ENCODE assay signal across 27 cellular contexts in the genomic region with DNA sequence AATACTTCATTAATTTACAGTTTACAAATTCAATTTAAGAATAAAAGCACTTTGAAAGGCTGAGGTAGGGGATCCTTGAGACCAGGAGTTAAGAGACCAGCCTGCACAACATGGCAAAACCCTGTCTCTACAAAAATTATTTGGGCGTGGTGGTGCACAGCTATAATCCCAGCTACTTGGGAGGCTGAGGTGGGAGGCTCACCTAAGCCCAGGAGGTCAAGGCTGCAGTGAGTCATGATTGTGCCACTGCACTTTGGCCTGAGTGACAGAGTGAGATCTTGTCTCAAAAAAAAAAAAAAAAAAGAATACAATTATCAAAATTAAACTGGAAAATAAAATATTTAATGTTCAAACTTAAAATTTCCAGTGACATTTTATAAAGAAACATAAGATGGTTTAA.
"Had no signal": no experiment of that assay in that cellular context is flagged by ENCODE, and none has a peak within 500 bp of the region (broad histone marks: within the 10 kb centered on the region; RNA-seq: fewer than 3 reads in every experiment).

No MANE protein-coding gene starts in this region.

- H3K4me3 ChIP-seq: esophagus muscularis mucosa, gastrocnemius medialis had no signal

- H3K27me3 ChIP-seq: brain microvascular endothelial cell, esophagus muscularis mucosa, foreskin keratinocyte, gastrocnemius medialis had no signal

- FAIRE-seq: astrocyte had no signal

- ATAC-seq: activated T-cell treated with anti-CD3 and anti-CD28 coated beads, Interleukin-2, amount 50 U/mL, for 72 hours; effector memory CD8-positive, alpha-beta T cell; foreskin keratinocyte; gastrocnemius medialis; WTC11 had no signal

- DNase-seq: activated CD4-positive, alpha-beta memory T cell treated with anti-CD3 and anti-CD28 coated beads, Interleukin-2, amount 10 ng/mL, durations not matched to agents 7 days and 5 days; activated CD4-positive, alpha-beta T cell treated with anti-CD3 and anti-CD28 coated beads for 1 hour; activated CD4-positive, alpha-beta T cell treated with anti-CD3 and anti-CD28 coated beads for 4 hours; activated CD4-positive, alpha-beta T cell treated with anti-CD3 and anti-CD28 coated beads, Interleukin-2, amount 10 ng/mL, durations not matched to agents 7 days and 5 days; activated CD4-positive, alpha-beta T cell treated with anti-CD3 and anti-CD28 coated beads, Interleukin-2, amount 50 U/mL, for 4 hours; activated CD8-positive, alpha-beta memory T cell treated with anti-CD3 and anti-CD28 coated beads, Interleukin-2, amount 50 U/mL, for 48 hours; activated gamma-delta T cell; activated naive CD4-positive, alpha-beta T cell treated with anti-CD3 and anti-CD28 coated beads, Interleukin-2, amount 50 U/mL, for 16 hours; activated naive CD4-positive, alpha-beta T cell treated with Interleukin-2 at 50 U/mL for 16 hours; activated T-cell treated with anti-CD3 and anti-CD28 coated beads for 4 hours; activated T-cell treated with anti-CD3 and anti-CD28 coated beads, Interleukin-2, amount 50 U/mL, for 24 hours; activated T-cell treated with anti-CD3 and anti-CD28 coated beads, Interleukin-2, amount 50 U/mL, for 72 hours; amniotic stem cell; anterior cingulate cortex; brain microvascular endothelial cell; caudate nucleus; cortex of kidney; dermis blood vessel endothelial cell; effector CD4-positive, alpha-beta T cell; effector memory CD8-positive, alpha-beta T cell; foreskin keratinocyte; gastrocnemius medialis; glutamatergic neuron; T-helper 2 cell had no signal

- H3K27ac ChIP-seq: brain microvascular endothelial cell, esophagus muscularis mucosa, foreskin keratinocyte, gastrocnemius medialis had no signal

- H3K9me3 ChIP-seq: esophagus muscularis mucosa, gastrocnemius medialis had no signal

- H3K4me1 ChIP-seq: foreskin keratinocyte, gastrocnemius medialis had no signal
